ENCODE assay signal across 8 cellular contexts in the genomic region with DNA sequence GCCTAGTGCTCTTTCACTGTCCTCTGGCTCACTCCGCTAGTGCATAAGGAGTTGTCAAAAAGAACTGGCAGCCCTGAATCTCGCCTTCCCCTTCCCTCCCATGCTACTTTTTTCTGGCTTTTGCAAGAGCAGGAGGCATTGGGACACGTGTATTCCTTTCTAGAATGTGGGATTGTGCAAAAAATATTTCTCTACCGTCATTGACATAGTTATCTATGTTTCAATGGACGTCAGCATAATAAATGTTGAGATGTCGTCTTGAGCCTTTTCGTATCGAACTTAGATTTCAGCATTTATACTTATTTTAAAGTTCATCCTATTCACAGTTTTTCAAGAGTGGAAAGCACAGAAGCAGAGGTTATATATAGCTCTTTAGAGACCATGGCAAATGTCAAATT. TPM values are rescaled to one million over a fixed set of nuclear protein-coding genes. Genes with fewer than 3 reads are reported as not detected.
DNase-seq lines count a peak whose midpoint lies in the region; ATAC-seq, FAIRE-seq and TF ChIP-seq lines count a peak whose summit lies in the region.

No MANE protein-coding gene starts in this region.

- peak overlapping the region; percentile 91 for H3K4me3 Mint-ChIP-seq in dendritic cell treated with granulocyte-macrophage colony-stimulating factor and Interleukin-4, amounts not matched to agents 40 ng/mL and 50 ng/mL, for 4 days
- peak overlapping the region; percentile 93 to 97 (median 96) for H3K4me3 Mint-ChIP-seq in naive thymus-derived CD8-positive, alpha-beta T cell

- no peak for FAIRE-seq in frontal cortex (lab: Jason Lieb, UNC)

- TF ChIP-seq CTCF in AG09309 (IDR thresholded peaks at IDR 0.05; ENCODE audit: control insufficient read depth, insufficient read depth, low read depth, low read length, missing control alignments) (no peak), LNCaP clone FGC (IDR thresholded peaks at IDR 0.05; ENCODE audit: control insufficient read depth, extremely low read depth, insufficient read depth) (no peak)

- peaks cover under 1% of the 10 kb centered on the region for H3K27me3 Mint-ChIP-seq in dendritic cell treated with granulocyte-macrophage colony-stimulating factor and Interleukin-4, amounts not matched to agents 40 ng/mL and 50 ng/mL, for 4 days
- peaks cover 6 to 26% (median 11%) of the 10 kb centered on the region in 5 donors for H3K27me3 Mint-ChIP-seq in naive thymus-derived CD8-positive, alpha-beta T cell

- intact Hi-C loops in dendritic cell treated with granulocyte-macrophage colony-stimulating factor and Interleukin-4, amounts not matched to agents 40 ng/mL and 50 ng/mL, for 4 days (cut with micrococcal nuclease): loop anchor here (2.0 to 10.0 kb wide), 3 partner anchors 36 to 433 kb away; a partner anchor contains a TSS

- no peak for ATAC-seq in naive thymus-derived CD8-positive, alpha-beta T cell

- POLR2A ChIA-PET in naive thymus-derived CD8-positive, alpha-beta T cell (lab: Charles Lee): no interaction called here

- peak overlapping the region; percentile 69 for H3K4me3 ChIP-seq in AG09309 (ENCODE audit: control insufficient read depth, low read depth, low read length)
- peak overlapping the region; percentile 75 for H3K4me3 ChIP-seq in LNCaP clone FGC (ENCODE audit: low read depth, low read length)

- DNase-seq in AG09309 (ENCODE audit: low read depth) (no peak), LNCaP clone FGC (ENCODE audit: low read depth) (no peak), NCI-H2196 treated with DMSO at 0.1 percent for 48 hours (lab: John Stamatoyannopoulos, UW; ENCODE audit: unreplicated experiment) (no peak), NCI-H146 (lab: John Stamatoyannopoulos, UW) (no peak), frontal cortex (ENCODE audit: low spot score in 2 of 2) (no peak), mucosa of gallbladder (ENCODE audit: low spot score) (no peak)
- DNase-seq in naive thymus-derived CD8-positive, alpha-beta T cell: no peak

- peak overlapping the region; percentile 99 for H3K27ac Mint-ChIP-seq in dendritic cell treated with granulocyte-macrophage colony-stimulating factor and Interleukin-4, amounts not matched to agents 40 ng/mL and 50 ng/mL, for 4 days
- H3K27ac Mint-ChIP-seq in naive thymus-derived CD8-positive, alpha-beta T cell: peak overlapping the region; percentile 97 to 100 (median 98)

- H3K9me3 Mint-ChIP-seq in dendritic cell treated with granulocyte-macrophage colony-stimulating factor and Interleukin-4, amounts not matched to agents 40 ng/mL and 50 ng/mL, for 4 days: no peaks in the 10 kb centered on the region
- H3K9me3 Mint-ChIP-seq in naive thymus-derived CD8-positive, alpha-beta T cell: peaks cover 0 to 3% (median 0%) of the 10 kb centered on the region in 9 donors

- H3K36me3 Mint-ChIP-seq in dendritic cell treated with granulocyte-macrophage colony-stimulating factor and Interleukin-4, amounts not matched to agents 40 ng/mL and 50 ng/mL, for 4 days (ENCODE audit: low read depth): peaks cover 38% of the 10 kb centered on the region
- peaks cover 0 to 32% (median 15%) of the 10 kb centered on the region in 3 donors for H3K36me3 Mint-ChIP-seq in naive thymus-derived CD8-positive, alpha-beta T cell

- peaks cover 13% of the 10 kb centered on the region for H3K4me1 Mint-ChIP-seq in dendritic cell treated with granulocyte-macrophage colony-stimulating factor and Interleukin-4, amounts not matched to agents 40 ng/mL and 50 ng/mL, for 4 days (ENCODE audit: low read depth)
- peaks cover 11 to 35% (median 26%) of the 10 kb centered on the region in 4 donors for H3K4me1 Mint-ChIP-seq in naive thymus-derived CD8-positive, alpha-beta T cell

RNA-seq across cellular contexts. Expression of a gene that starts 0.7 kb away (rescaled TPM):
- total RNA-seq in naive thymus-derived CD8-positive, alpha-beta T cell: 10 to 100 TPM; 29.4 to 29.7 TPM
- polyA plus RNA-seq in naive thymus-derived CD8-positive, alpha-beta T cell: 10 to 100 TPM; 27.8 to 34.3 (median 28.1) TPM
- total RNA-seq in frontal cortex: 33.8 TPM
- total RNA-seq in mucosa of gallbladder: 14.4 TPM

RNA-seq across cellular contexts. Expression of a gene that starts 37.2 kb away (rescaled TPM):
- not detected for total RNA-seq in naive thymus-derived CD8-positive, alpha-beta T cell
- not detected for polyA plus RNA-seq in naive thymus-derived CD8-positive, alpha-beta T cell
- total RNA-seq in frontal cortex (3.3 TPM), mucosa of gallbladder (58.6 TPM)

Comparison
In these comparisons a context has a peak if more than half of its experiments do, and no peak if none do; other contexts are left out.
1. RNA of a gene that starts 37.2 kb away (total RNA-seq): 58.6 TPM in mucosa of gallbladder (single experiment); 3.3 TPM in frontal cortex (single experiment) and not detected in naive thymus-derived CD8-positive, alpha-beta T cell; every median in the first group is over 10 times any median in the second.